Comparison of ENCODE assay signal across 11 cellular contexts in the genomic region with DNA sequence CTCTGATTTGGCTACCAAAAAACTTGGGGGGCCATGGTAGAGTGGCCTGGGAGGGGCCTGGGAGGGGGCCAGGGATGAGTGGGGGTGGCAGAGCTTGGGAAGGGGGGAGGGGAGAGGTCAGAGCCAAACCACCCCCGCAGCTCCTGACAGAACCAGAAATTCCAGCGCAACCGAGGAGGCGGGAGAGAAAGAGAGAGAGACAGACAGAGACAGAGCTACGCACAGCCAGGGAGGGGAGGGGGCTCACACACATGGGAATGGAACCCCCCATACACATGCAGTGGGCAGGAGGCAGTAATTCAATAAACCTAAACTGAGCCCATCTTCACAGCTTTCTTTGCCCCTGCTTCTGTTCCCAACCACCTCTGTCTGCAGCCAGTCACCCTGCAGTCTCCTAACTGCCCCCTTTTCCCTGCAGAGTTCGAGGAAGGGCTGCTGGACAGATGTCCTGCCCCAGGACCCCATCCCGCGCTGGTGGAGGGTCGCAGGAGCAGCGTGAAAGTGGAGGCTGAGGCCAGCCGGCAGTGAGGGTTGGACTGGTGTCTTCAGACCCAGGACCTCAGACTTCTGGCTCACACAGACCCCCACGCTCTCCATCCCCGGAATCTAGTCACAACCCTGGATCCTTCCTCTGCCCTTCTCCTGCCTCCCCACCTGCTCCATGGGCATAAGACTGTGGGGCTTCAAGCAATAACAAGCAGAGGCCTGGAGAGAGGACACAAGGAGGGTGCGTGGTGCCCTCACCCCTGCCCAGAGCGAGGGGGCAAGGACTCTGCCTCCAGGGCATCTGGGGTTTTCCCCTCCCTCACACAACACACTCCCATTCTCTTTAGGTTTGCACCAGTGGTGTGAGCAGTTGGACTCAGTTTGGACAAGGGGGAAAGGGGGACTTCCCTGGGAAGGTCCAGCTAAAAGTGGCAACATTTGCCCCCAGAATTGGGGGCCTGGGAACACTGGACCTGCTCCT. TPM values are rescaled to one million over a fixed set of nuclear protein-coding genes. Genes with fewer than 3 reads are reported as not detected.
DNase-seq lines count a peak whose midpoint lies in the region; TF ChIP-seq lines count a peak whose summit lies in the region.
"Had no signal": no experiment of that assay in that cellular context is flagged by ENCODE, and none has a peak within 500 bp of the region (broad histone marks: within the 10 kb centered on the region; RNA-seq: fewer than 3 reads in every experiment).

No MANE protein-coding gene starts in this region.

- intact Hi-C loops in mammary epithelial cell (cut with micrococcal nuclease) (no loop called here), uterus (cut with DNase I; ENCODE audit: low total_unique reads) (no loop called here)

- CTCF ChIA-PET in activated naive CD4-positive, alpha-beta T cell treated with anti-CD3 and anti-CD28 coated beads, Interleukin-2, amount 10 ng/mL, durations not matched to agents 7 days and 5 days (lab: Charles Lee): interaction anchor here (0.7 to 10.4 kb wide), 10 partner anchors 11 to 405 kb away, joined by 3 to 100 read pairs (median 4); a partner anchor contains a TSS
- CTCF ChIA-PET in mammary epithelial cell (lab: Charles Lee; ENCODE audit: low non-redundant PET): interaction anchor here (0.7 kb wide), 1 partner anchor 25 kb away, joined by 4 read pairs; no protein-coding TSS in a partner anchor

- no peak overlapping the region for H3K4me3 Mint-ChIP-seq in activated naive CD4-positive, alpha-beta T cell treated with anti-CD3 and anti-CD28 coated beads, Interleukin-2, amount 10 ng/mL, durations not matched to agents 7 days and 5 days
- peak overlapping the region; percentile 13 for H3K4me3 Mint-ChIP-seq in mesothelial cell of epicardium

- peaks cover 64% of the 10 kb centered on the region for H3K4me1 Mint-ChIP-seq in activated naive CD4-positive, alpha-beta T cell treated with anti-CD3 and anti-CD28 coated beads, Interleukin-2, amount 10 ng/mL, durations not matched to agents 7 days and 5 days
- peaks cover 63% of the 10 kb centered on the region for H3K4me1 Mint-ChIP-seq in mesothelial cell of epicardium

- H2AFZ ChIP-seq in mammary epithelial cell (ENCODE audit: low read depth, low read length): no peak overlapping the region

- H3K27ac ChIP-seq in mammary epithelial cell (ENCODE audit: insufficient read depth, low read depth, low read length) (peak overlapping the region; percentile 80), uterus (peak overlapping the region; percentile 96 to 99)
- H3K27ac ChIP-seq: C4-2B had no signal

- DNase-seq in activated naive CD4-positive, alpha-beta T cell treated with anti-CD3 and anti-CD28 coated beads, Interleukin-2, amount 10 ng/mL, durations not matched to agents 7 days and 5 days: peak; percentile 18
- DNase-seq in activated naive CD4-positive, alpha-beta T cell treated with anti-CD3 and anti-CD28 coated beads, Interleukin-2, amount 50 U/mL, for 16 hours: no peak
- DNase-seq in mammary epithelial cell: no peak
- peak in 1 of 2 experiments; percentile 53 for DNase-seq in mesothelial cell of epicardium (ENCODE audit: low spot score in 2 of 2, unreplicated experiment in 2 of 2)
- no peak for DNase-seq in uterus
- DNase-seq in germinal center (ENCODE audit: low spot score): no peak
- DNase-seq in cerebellum (ENCODE audit: low spot score): no peak
- DNase-seq in T-helper 9 cell: no peak
- DNase-seq: midbrain, NCI-H524 treated with DMSO at 0.1 percent for 48 hours had no signal

- no peak for TF ChIP-seq POLR2A in uterus (IDR thresholded peaks at IDR 0.05)

- peak overlapping the region; percentile 60 for H3K4me2 ChIP-seq in mammary epithelial cell (ENCODE audit: insufficient read depth, low read depth, low read length)

- no peaks in the 10 kb centered on the region for H3K9me3 Mint-ChIP-seq in activated naive CD4-positive, alpha-beta T cell treated with anti-CD3 and anti-CD28 coated beads, Interleukin-2, amount 10 ng/mL, durations not matched to agents 7 days and 5 days
- no peaks in the 10 kb centered on the region for H3K9me3 Mint-ChIP-seq in mesothelial cell of epicardium

- H3K4me3 ChIP-seq in mammary epithelial cell (replicated peaks in 1 of 3; ENCODE audit: insufficient read depth in 1 of 3, low read depth in 2 of 3, low read length in 3 of 3) (no peak overlapping the region), uterus (no peak overlapping the region)

- H3K27me3 ChIP-seq in mammary epithelial cell (ENCODE audit: insufficient read depth, low read length): no peaks in the 10 kb centered on the region
- H3K27me3 ChIP-seq in uterus: no peaks in the 10 kb centered on the region

- in situ Hi-C loops in mammary epithelial cell (cut with MboI; ENCODE audit: low sequenced_read_pairs in 2 of 2): no loop called here

- H3K4me1 ChIP-seq in mammary epithelial cell (ENCODE audit: insufficient read depth, low read length): peaks cover 65% of the 10 kb centered on the region
- peaks cover 22 to 35% of the 10 kb centered on the region in 2 donors for H3K4me1 ChIP-seq in uterus

- dilution Hi-C loops in mammary epithelial cell (cut with HindIII; ENCODE audit: low sequenced_read_pairs): no loop called here

- WGBS in mammary epithelial cell (ENCODE audit: low coverage, missing lambda C conversion rate): 23% methylated on average over 5 of the region's 15 CpGs

- no peaks in the 10 kb centered on the region for H4K20me1 ChIP-seq in mammary epithelial cell (ENCODE audit: insufficient read depth, low read length)

- BruUV-seq in mammary epithelial cell (replicated peaks; lab: Mats Ljungman, UMichigan): TSS peak; percentile 24

- H3K27me3 Mint-ChIP-seq in activated naive CD4-positive, alpha-beta T cell treated with anti-CD3 and anti-CD28 coated beads, Interleukin-2, amount 10 ng/mL, durations not matched to agents 7 days and 5 days: no peaks in the 10 kb centered on the region
- no peaks in the 10 kb centered on the region for H3K27me3 Mint-ChIP-seq in mesothelial cell of epicardium (ENCODE audit: low read depth)

- peak overlapping the region; percentile 64 for H3K27ac Mint-ChIP-seq in activated naive CD4-positive, alpha-beta T cell treated with anti-CD3 and anti-CD28 coated beads, Interleukin-2, amount 10 ng/mL, durations not matched to agents 7 days and 5 days
- peak overlapping the region; percentile 95 for H3K27ac Mint-ChIP-seq in mesothelial cell of epicardium

- peaks cover 43% of the 10 kb centered on the region for H3K79me2 ChIP-seq in mammary epithelial cell (ENCODE audit: insufficient read depth, low read length)

- H3K9me3 ChIP-seq in mammary epithelial cell (replicated peaks; ENCODE audit: insufficient read depth, low read length) (no peaks in the 10 kb centered on the region), uterus (no peaks in the 10 kb centered on the region)

- H3K36me3 Mint-ChIP-seq in activated naive CD4-positive, alpha-beta T cell treated with anti-CD3 and anti-CD28 coated beads, Interleukin-2, amount 10 ng/mL, durations not matched to agents 7 days and 5 days: peaks cover 51% of the 10 kb centered on the region
- peaks cover 31% of the 10 kb centered on the region for H3K36me3 Mint-ChIP-seq in mesothelial cell of epicardium

- peaks cover 29% of the 10 kb centered on the region for H3K36me3 ChIP-seq in mammary epithelial cell (ENCODE audit: insufficient read depth, low read length)
- no peaks in the 10 kb centered on the region for H3K36me3 ChIP-seq in uterus

- peak overlapping the region; percentile 34 for H3K9ac ChIP-seq in mammary epithelial cell (ENCODE audit: insufficient read depth, low read length)

- TF ChIP-seq CTCF in mammary epithelial cell (conservative IDR thresholded peaks at IDR 0.05 in 1 of 2, IDR thresholded peaks at IDR 0.05 in 1 of 2; ENCODE audit: extremely low read depth in 1 of 2, insufficient read depth in 1 of 2, low read depth in 1 of 2, low read length in 2 of 2): no peak
- TF ChIP-seq CTCF in mesothelial cell of epicardium (IDR thresholded peaks at IDR 0.05; ENCODE audit: unreplicated experiment): no peak
- TF ChIP-seq CTCF in uterus (IDR thresholded peaks at IDR 0.05): no peak

RNA-seq across cellular contexts. Expression of a gene that starts 5.6 kb away (rescaled TPM):
- 10 to 100 TPM; 33.8 to 35.3 TPM for total RNA-seq in mammary epithelial cell
- polyA plus RNA-seq in mammary epithelial cell: 28.4 TPM
- polyA minus RNA-seq in mammary epithelial cell: 66.6 TPM
- total RNA-seq in mesothelial cell of epicardium: 52.7 to 53.7 TPM (median 52.9 TPM) in 3 replicates
- 10 to 100 TPM in 3 of 4 donors, 1 to 10 TPM in 1; 9.1 to 85.8 (median 33.9) TPM for total RNA-seq in uterus
- total RNA-seq in cerebellum: 15.2 TPM

RNA-seq across cellular contexts. Expression of a gene that starts 15.9 kb away (rescaled TPM):
- total RNA-seq in mammary epithelial cell (10 to 100 TPM in 1 of 2 donors, 1 to 10 TPM in 1; 7.3 to 31.0 TPM), mesothelial cell of epicardium (19.7 to 23.2 TPM (median 21.8 TPM) in 3 replicates), uterus (10 to 100 TPM in 2 of 4 donors, 1 to 10 TPM in 2; 1.5 to 18.0 (median 9.9) TPM), cerebellum (12.5 TPM)
- 11.4 TPM for polyA plus RNA-seq in mammary epithelial cell
- polyA minus RNA-seq in mammary epithelial cell: 22.2 TPM

RNA-seq across cellular contexts. Expression of a gene that starts 16.7 kb away (rescaled TPM):
- total RNA-seq in mammary epithelial cell: 100 to 1,000 TPM in 1 of 2 donors, 10 to 100 TPM in 1; 65.3 to 150 TPM
- 170 TPM for polyA plus RNA-seq in mammary epithelial cell
- 136 TPM for polyA minus RNA-seq in mammary epithelial cell
- 151 to 167 TPM (median 160 TPM) in 3 replicates for total RNA-seq in mesothelial cell of epicardium
- 100 to 1,000 TPM in 2 of 4 donors, 10 to 100 TPM in 2; 62.5 to 242 (median 94.3) TPM for total RNA-seq in uterus
- total RNA-seq in cerebellum: 7.6 TPM

RNA-seq across cellular contexts. Expression of a gene that starts 33.8 kb away (rescaled TPM):
- total RNA-seq in mammary epithelial cell: 10 to 100 TPM; 33.2 to 57.0 TPM
- 11.3 TPM for polyA plus RNA-seq in mammary epithelial cell
- polyA minus RNA-seq in mammary epithelial cell: 75.1 TPM
- total RNA-seq in mesothelial cell of epicardium: 229 to 253 TPM (median 243 TPM) in 3 replicates
- total RNA-seq in uterus: 100 to 1,000 TPM; 164 to 507 (median 318) TPM
- 109 TPM for total RNA-seq in cerebellum

RNA-seq across cellular contexts. Expression of a gene that starts 44.5 kb away (rescaled TPM):
- total RNA-seq in mammary epithelial cell (not detected), mesothelial cell of epicardium (0.22 to 0.59 TPM (median 0.27 TPM) in 3 replicates), uterus (1 to 10 TPM in 1 of 4 donors, under 1 TPM in 1, not detected in 2; 0.59 to 1.3 TPM), cerebellum (0.36 TPM)
- 0.03 TPM for polyA plus RNA-seq in mammary epithelial cell
- not detected for polyA minus RNA-seq in mammary epithelial cell
